10 cellular contexts compared by ENCODE assay signal in genomic region chr1:229694053-229694693, GRCh38.
A peak's percentile ranks its signal among the peaks of the same experiment; 100 is the strongest.
DNase-seq lines count a peak whose midpoint lies in the region; ATAC-seq, FAIRE-seq and TF ChIP-seq lines count a peak whose summit lies in the region.
"Had no signal": no experiment of that assay in that cellular context is flagged by ENCODE, and none has a peak within 500 bp of the region (broad histone marks: within the 10 kb centered on the region; RNA-seq: fewer than 3 reads in every experiment).

No MANE protein-coding gene starts in this region.

- H3K36me3 Mint-ChIP-seq in astrocyte (ENCODE audit: low read depth, unreplicated experiment): peaks cover 3% of the 10 kb centered on the region
- H3K36me3 Mint-ChIP-seq in activated T-helper 1 cell treated with anti-CD3 and anti-CD28 coated beads, Interleukin-12 subunit alpha, Interleukin-12 subunit beta, Interleukin-2, Interleukin-4 antibody, amounts not matched to agents 30 ng/mL and 10 ng/mL and 1 ng/mL, durations not matched to agents 14 hours and 24 hours and 36 hours (ENCODE audit: low read depth): no peaks in the 10 kb centered on the region

- no peak for ATAC-seq in HG03565 (IDR thresholded peaks at IDR 0.05; ENCODE audit: unreplicated experiment)

- peaks cover 46% of the 10 kb centered on the region for H3K4me1 Mint-ChIP-seq in astrocyte (ENCODE audit: low read depth, unreplicated experiment)
- peaks cover 29% of the 10 kb centered on the region for H3K4me1 Mint-ChIP-seq in activated T-helper 1 cell treated with anti-CD3 and anti-CD28 coated beads, Interleukin-12 subunit alpha, Interleukin-12 subunit beta, Interleukin-2, Interleukin-4 antibody, amounts not matched to agents 30 ng/mL and 10 ng/mL and 1 ng/mL, durations not matched to agents 14 hours and 24 hours and 36 hours (ENCODE audit: low read depth)

- no peak overlapping the region for H3K4me3 ChIP-seq in AG04450 (ENCODE audit: low read depth, low read length)
- no peak overlapping the region for H3K4me3 ChIP-seq in astrocyte (ENCODE audit: insufficient read depth, low read depth, low read length)
- no peak overlapping the region for H3K4me3 ChIP-seq in liver (ENCODE audit: low read depth in 1 of 3, low read length in 3 of 3)

- H3K27me3 ChIP-seq in AG04450 (ENCODE audit: control insufficient read depth, insufficient read depth, low read length) (no peaks in the 10 kb centered on the region), astrocyte (ENCODE audit: insufficient read depth, low read length) (no peaks in the 10 kb centered on the region), liver (ENCODE audit: control insufficient read depth in 4 of 4, insufficient read depth in 4 of 4, low read length in 3 of 4) (no peaks in the 10 kb centered on the region)

- CTCF ChIA-PET in AG04450 (lab: Charles Lee): interaction anchor here (0.6 to 2.7 kb wide), 2 partner anchors 33 to 1103 kb away, joined by 3 to 7 read pairs; no protein-coding TSS in a partner anchor

- H3K4me2 ChIP-seq in astrocyte (ENCODE audit: low read length): peak overlapping the region; percentile 42

- WGBS in liver: 71% methylated on average over 11 of the region's 11 CpGs

- no peak for TF ChIP-seq RAD21 in liver (IDR thresholded peaks at IDR 0.05)

- H3K36me3 ChIP-seq in astrocyte (ENCODE audit: insufficient read depth, low read length): no peaks in the 10 kb centered on the region
- H3K36me3 ChIP-seq in liver (ENCODE audit: control insufficient read depth in 4 of 4, insufficient read depth in 3 of 4, low read depth in 1 of 4, low read length in 3 of 4): no peaks in the 10 kb centered on the region

- POLR2A ChIA-PET in AG04450 (lab: Yijun Ruan, JAX): no interaction called here

- peak overlapping the region; percentile 50 for H2AFZ ChIP-seq in astrocyte (ENCODE audit: low read depth, low read length)
- H2AFZ ChIP-seq: parathyroid adenoma had no signal

- no peak for FAIRE-seq in astrocyte (lab: Jason Lieb, UNC)
- FAIRE-seq: G401.6 had no signal

- DNase-seq in AG04450 (ENCODE audit: low read depth, low spot score) (peak; percentile 41), NCI-H1105 treated with DMSO at 0.1 percent for 48 hours (lab: John Stamatoyannopoulos, UW) (peak; percentile 49), astrocyte (ENCODE audit: low read depth) (peak; percentile 83), LoVo (ENCODE audit: low spot score) (no peak), foreskin melanocyte (no peak)
- DNase-seq in activated T-helper 1 cell treated with anti-CD3 and anti-CD28 coated beads, Interleukin-12 subunit alpha, Interleukin-12 subunit beta, Interleukin-2, Interleukin-4 antibody, amounts not matched to agents 30 ng/mL and 10 ng/mL and 1 ng/mL, durations not matched to agents 14 hours and 24 hours and 36 hours (ENCODE audit: low spot score): no peak

- peak overlapping the region; percentile 20 for H3K4me3 Mint-ChIP-seq in astrocyte (ENCODE audit: unreplicated experiment)
- no peak overlapping the region for H3K4me3 Mint-ChIP-seq in activated T-helper 1 cell treated with anti-CD3 and anti-CD28 coated beads, Interleukin-12 subunit alpha, Interleukin-12 subunit beta, Interleukin-2, Interleukin-4 antibody, amounts not matched to agents 30 ng/mL and 10 ng/mL and 1 ng/mL, durations not matched to agents 14 hours and 24 hours and 36 hours

- intact Hi-C loops in activated T-helper 1 cell treated with anti-CD3 and anti-CD28 coated beads, Interleukin-12 subunit alpha, Interleukin-12 subunit beta, Interleukin-2, Interleukin-4 antibody, amounts not matched to agents 30 ng/mL and 10 ng/mL and 1 ng/mL, durations not matched to agents 14 hours and 24 hours and 36 hours (cut with micrococcal nuclease): no loop called here

- H3K9me3 Mint-ChIP-seq in astrocyte (ENCODE audit: unreplicated experiment): peaks cover 9% of the 10 kb centered on the region
- no peaks in the 10 kb centered on the region for H3K9me3 Mint-ChIP-seq in activated T-helper 1 cell treated with anti-CD3 and anti-CD28 coated beads, Interleukin-12 subunit alpha, Interleukin-12 subunit beta, Interleukin-2, Interleukin-4 antibody, amounts not matched to agents 30 ng/mL and 10 ng/mL and 1 ng/mL, durations not matched to agents 14 hours and 24 hours and 36 hours

- H3K27ac ChIP-seq in AG04450 (ENCODE audit: low read depth, low read length) (peak overlapping the region; percentile 11), astrocyte (ENCODE audit: low read depth, low read length) (peak overlapping the region; percentile 23), liver (ENCODE audit: low read depth in 1 of 2, low read length in 2 of 2) (no peak overlapping the region)
- H3K27ac ChIP-seq: parathyroid adenoma had no signal

- no peaks in the 10 kb centered on the region for H3K79me2 ChIP-seq in astrocyte (ENCODE audit: insufficient read depth, low read length)
- H3K79me2 ChIP-seq: parathyroid adenoma had no signal

- H3K4me1 ChIP-seq in astrocyte (ENCODE audit: insufficient read depth, low read length): peaks cover 17% of the 10 kb centered on the region
- H3K4me1 ChIP-seq in liver (ENCODE audit: control insufficient read depth in 4 of 4, insufficient read depth in 4 of 4, low read length in 3 of 4): no peaks in the 10 kb centered on the region
- H3K4me1 ChIP-seq: parathyroid adenoma had no signal

- H3K27ac Mint-ChIP-seq in astrocyte (ENCODE audit: unreplicated experiment): peak overlapping the region; percentile 84
- H3K27ac Mint-ChIP-seq in activated T-helper 1 cell treated with anti-CD3 and anti-CD28 coated beads, Interleukin-12 subunit alpha, Interleukin-12 subunit beta, Interleukin-2, Interleukin-4 antibody, amounts not matched to agents 30 ng/mL and 10 ng/mL and 1 ng/mL, durations not matched to agents 14 hours and 24 hours and 36 hours: no peak overlapping the region

- H3K9ac ChIP-seq in astrocyte (ENCODE audit: low read length) (peak overlapping the region; percentile 36), liver (ENCODE audit: low read depth in 1 of 2, low read length in 2 of 2) (no peak overlapping the region)
- H3K9ac ChIP-seq: parathyroid adenoma had no signal

- H3K9me3 ChIP-seq in AG04450 (ENCODE audit: control insufficient read depth, insufficient read depth, low read length): no peaks in the 10 kb centered on the region
- H3K9me3 ChIP-seq in astrocyte (ENCODE audit: insufficient read depth, low read depth, low read length): no peaks in the 10 kb centered on the region
- H3K9me3 ChIP-seq in liver (ENCODE audit: control insufficient read depth in 4 of 4, low read length in 3 of 4): no peaks in the 10 kb centered on the region

- TF ChIP-seq CTCF in AG04450 (IDR thresholded peaks at IDR 0.05; ENCODE audit: low read depth, low read length): no peak
- no peak for TF ChIP-seq CTCF in astrocyte (IDR thresholded peaks at IDR 0.05; ENCODE audit: insufficient read depth, low read depth, low read length)
- no peak for TF ChIP-seq CTCF in liver (IDR thresholded peaks at IDR 0.05; ENCODE audit: low read depth, low read length, missing input control)

- H4K20me1 ChIP-seq in astrocyte (ENCODE audit: insufficient read depth, low read length): no peaks in the 10 kb centered on the region

- H3K27me3 Mint-ChIP-seq in astrocyte (ENCODE audit: low read depth, unreplicated experiment): peaks cover 3% of the 10 kb centered on the region
- peaks cover 4% of the 10 kb centered on the region for H3K27me3 Mint-ChIP-seq in activated T-helper 1 cell treated with anti-CD3 and anti-CD28 coated beads, Interleukin-12 subunit alpha, Interleukin-12 subunit beta, Interleukin-2, Interleukin-4 antibody, amounts not matched to agents 30 ng/mL and 10 ng/mL and 1 ng/mL, durations not matched to agents 14 hours and 24 hours and 36 hours (ENCODE audit: insufficient read depth)

TF ChIP-seq in liver, 16 proteins besides CTCF, POLR2A, EP300 and RAD21:
- TF ChIP-seq FOXA1 (IDR thresholded peaks at IDR 0.05): no peak
- no peak for TF ChIP-seq TAF1 (conservative IDR thresholded peaks at IDR 0.05)
- no peak for TF ChIP-seq JUND (IDR thresholded peaks at IDR 0.05)
- TF ChIP-seq SP1 (IDR thresholded peaks at IDR 0.05): no peak
- TF ChIP-seq ZBTB33 (IDR thresholded peaks at IDR 0.05): no peak
- TF ChIP-seq NR2F2 (IDR thresholded peaks at IDR 0.05): peak; percentile 20

Comparison
In these comparisons a context has a peak if more than half of its experiments do, and no peak if none do; other contexts are left out.
1. DNase-seq: peak in AG04450 (single experiment), NCI-H1105 treated with DMSO at 0.1 percent for 48 hours (single experiment) and astrocyte (single experiment); none in LoVo (single experiment), activated T-helper 1 cell treated with anti-CD3 and anti-CD28 coated beads, Interleukin-12 subunit alpha, Interleukin-12 subunit beta, Interleukin-2, Interleukin-4 antibody, amounts not matched to agents 30 ng/mL and 10 ng/mL and 1 ng/mL, durations not matched to agents 14 hours and 24 hours and 36 hours (single experiment) and foreskin melanocyte (single experiment).
2. H3K27ac ChIP-seq: peak in AG04450 (single experiment) and astrocyte (single experiment); none in liver (0 of 2).